14 cellular contexts compared by ENCODE assay signal in genomic region chr13:45662903-45663302, GRCh38. TPM values are rescaled to one million over a fixed set of nuclear protein-coding genes. Genes with fewer than 3 reads are reported as not detected.
"Had no signal": no experiment of that assay in that cellular context is flagged by ENCODE, and none has a peak within 500 bp of the region (broad histone marks: within the 10 kb centered on the region; RNA-seq: fewer than 3 reads in every experiment).

No MANE protein-coding gene starts in this region.

RNA-seq across cellular contexts. Expression of gene CBY2, which starts 39.2 kb away (rescaled TPM):
- total RNA-seq: activated B cell treated with CpG ODN at 0.5 μM for 24 hours; activated CD4-positive, alpha-beta memory T cell treated with anti-CD3 and anti-CD28 coated beads for 36 hours; activated CD4-positive, alpha-beta memory T cell treated with anti-CD3 and anti-CD28 coated beads, Interleukin-2, amount 10 ng/mL, durations not matched to agents 7 days and 5 days; activated CD4-positive, alpha-beta T cell treated with anti-CD3 and anti-CD28 coated beads for 36 hours; activated CD4-positive, alpha-beta T cell treated with anti-CD3 and anti-CD28 coated beads, Interleukin-2, amount 10 ng/mL, durations not matched to agents 7 days and 5 days; activated CD8-positive, alpha-beta memory T cell treated with anti-CD3 and anti-CD28 coated beads for 36 hours; activated CD8-positive, alpha-beta memory T cell treated with anti-CD3 and anti-CD28 coated beads, Interleukin-2, amount 10 ng/mL, durations not matched to agents 7 days and 5 days; activated CD8-positive, alpha-beta T cell treated with anti-CD3 and anti-CD28 coated beads for 36 hours; activated CD8-positive, alpha-beta T cell treated with anti-CD3 and anti-CD28 coated beads, Interleukin-2, amount 10 ng/mL, durations not matched to agents 7 days and 5 days; T-helper 1 cell treated with Interleukin-12 subunit alpha and Interleukin-12 subunit beta and Interleukin-4 antibody, amounts not matched to agents 30 ng/mL and 1 ng/mL, for 36 hours; T-helper 17 cell; T-helper 2 cell treated with Interferon-gamma antibody and Interleukin-4, amounts not matched to agents 100 ng/mL and 5 ng/mL, for 36 hours had no signal

RNA-seq across cellular contexts. Expression of gene ERICH6B, which starts 47.4 kb away (rescaled TPM):
- total RNA-seq: activated B cell treated with CpG ODN at 0.5 μM for 24 hours; activated CD4-positive, alpha-beta memory T cell treated with anti-CD3 and anti-CD28 coated beads for 36 hours; activated CD4-positive, alpha-beta memory T cell treated with anti-CD3 and anti-CD28 coated beads, Interleukin-2, amount 10 ng/mL, durations not matched to agents 7 days and 5 days; activated CD4-positive, alpha-beta T cell treated with anti-CD3 and anti-CD28 coated beads for 36 hours; activated CD4-positive, alpha-beta T cell treated with anti-CD3 and anti-CD28 coated beads, Interleukin-2, amount 10 ng/mL, durations not matched to agents 7 days and 5 days; activated CD8-positive, alpha-beta memory T cell treated with anti-CD3 and anti-CD28 coated beads for 36 hours; activated CD8-positive, alpha-beta memory T cell treated with anti-CD3 and anti-CD28 coated beads, Interleukin-2, amount 10 ng/mL, durations not matched to agents 7 days and 5 days; activated CD8-positive, alpha-beta T cell treated with anti-CD3 and anti-CD28 coated beads for 36 hours; activated CD8-positive, alpha-beta T cell treated with anti-CD3 and anti-CD28 coated beads, Interleukin-2, amount 10 ng/mL, durations not matched to agents 7 days and 5 days; T-cell; T-helper 1 cell treated with Interleukin-12 subunit alpha and Interleukin-12 subunit beta and Interleukin-4 antibody, amounts not matched to agents 30 ng/mL and 1 ng/mL, for 36 hours; T-helper 17 cell; T-helper 2 cell treated with Interferon-gamma antibody and Interleukin-4, amounts not matched to agents 100 ng/mL and 5 ng/mL, for 36 hours; WTC11 had no signal
